Comparison of ENCODE assay signal across 16 cellular contexts in the genomic region with DNA sequence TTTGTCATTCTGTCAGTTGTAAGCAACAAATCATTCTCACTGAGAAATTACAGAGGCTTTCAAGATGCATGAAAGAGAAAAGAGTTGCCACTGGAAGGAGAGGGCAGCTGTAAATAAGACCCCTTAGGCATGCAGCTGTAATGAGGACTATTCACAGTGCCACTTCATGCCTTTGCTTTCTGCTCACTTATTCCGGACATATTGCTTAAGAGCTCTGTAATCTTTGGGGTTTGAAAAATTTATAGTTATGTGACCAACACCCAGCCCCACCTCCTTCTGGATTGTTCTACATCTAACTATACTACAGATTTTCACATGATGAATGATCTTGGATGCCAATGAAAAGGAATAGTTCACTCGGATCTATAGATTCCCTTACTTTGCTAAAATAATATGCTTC.
"Had no signal": no experiment of that assay in that cellular context is flagged by ENCODE, and none has a peak within 500 bp of the region (broad histone marks: within the 10 kb centered on the region; RNA-seq: fewer than 3 reads in every experiment).

No MANE protein-coding gene starts in this region.

- DNase-seq: activated CD4-positive, alpha-beta T cell treated with anti-CD3 and anti-CD28 coated beads, Interleukin-2, amount 50 U/mL, for 48 hours; activated CD8-positive, alpha-beta memory T cell treated with anti-CD3 and anti-CD28 coated beads, Interleukin-2, amount 10 ng/mL, durations not matched to agents 7 days and 5 days; activated effector memory CD4-positive, alpha-beta T cell treated with anti-CD3 and anti-CD28 coated beads, Interleukin-2, amount 50 U/mL, for 16 hours; activated naive CD8-positive, alpha-beta T cell treated with anti-CD3 and anti-CD28 coated beads for 36 hours; activated T-cell treated with anti-CD3 and anti-CD28 coated beads, Interleukin-2, amount 50 U/mL, for 24 hours; aorta; gastrocnemius medialis; left ventricle myocardium inferior; small intestine; thyroid gland had no signal

- H2AFZ ChIP-seq: parathyroid adenoma had no signal

- H3K27ac ChIP-seq: gastrocnemius medialis, left ventricle myocardium inferior, parathyroid adenoma, thyroid gland, vagina had no signal

- H3K79me2 ChIP-seq: parathyroid adenoma had no signal

- H3K4me3 Mint-ChIP-seq: activated CD8-positive, alpha-beta memory T cell treated with anti-CD3 and anti-CD28 coated beads, Interleukin-2, amount 10 ng/mL, durations not matched to agents 7 days and 5 days; activated naive CD8-positive, alpha-beta T cell treated with anti-CD3 and anti-CD28 coated beads for 36 hours; activated T-cell treated with anti-CD3 and anti-CD28 coated beads, Interleukin-2, amount 50 U/mL, for 24 hours; memory B cell; neural crest cell; T-helper 2 cell treated with Interferon-gamma antibody and Interleukin-4, amounts not matched to agents 5 μg/mL and 100 μg/mL, for 36 hours had no signal

- ATAC-seq: activated CD4-positive, CD25-positive, alpha-beta regulatory T cell treated with anti-CD3 and anti-CD28 coated beads, Interleukin-2, amount 50 U/mL, for 24 hours; activated CD8-positive, alpha-beta memory T cell treated with anti-CD3 and anti-CD28 coated beads, Interleukin-2, amount 10 ng/mL, durations not matched to agents 7 days and 5 days; gastrocnemius medialis had no signal

- H3K4me3 ChIP-seq: gastrocnemius medialis, left ventricle myocardium inferior, thyroid gland, vagina had no signal

- H3K4me1 ChIP-seq: left ventricle myocardium inferior, parathyroid adenoma, thyroid gland had no signal

- H3K27me3 Mint-ChIP-seq: activated T-cell treated with anti-CD3 and anti-CD28 coated beads, Interleukin-2, amount 50 U/mL, for 24 hours had no signal

- H3K36me3 ChIP-seq: gastrocnemius medialis, left ventricle myocardium inferior, thyroid gland, vagina had no signal

- H3K36me3 Mint-ChIP-seq: activated CD8-positive, alpha-beta memory T cell treated with anti-CD3 and anti-CD28 coated beads, Interleukin-2, amount 10 ng/mL, durations not matched to agents 7 days and 5 days; activated naive CD8-positive, alpha-beta T cell treated with anti-CD3 and anti-CD28 coated beads for 36 hours; memory B cell had no signal

- H3K27me3 ChIP-seq: gastrocnemius medialis, thyroid gland, vagina had no signal

- H3K9me3 Mint-ChIP-seq: activated naive CD8-positive, alpha-beta T cell treated with anti-CD3 and anti-CD28 coated beads for 36 hours; activated T-cell treated with anti-CD3 and anti-CD28 coated beads, Interleukin-2, amount 50 U/mL, for 24 hours; memory B cell; T-helper 2 cell treated with Interferon-gamma antibody and Interleukin-4, amounts not matched to agents 5 μg/mL and 100 μg/mL, for 36 hours had no signal

- H3K27ac Mint-ChIP-seq: activated CD8-positive, alpha-beta memory T cell treated with anti-CD3 and anti-CD28 coated beads, Interleukin-2, amount 10 ng/mL, durations not matched to agents 7 days and 5 days; activated naive CD8-positive, alpha-beta T cell treated with anti-CD3 and anti-CD28 coated beads for 36 hours; activated T-cell treated with anti-CD3 and anti-CD28 coated beads, Interleukin-2, amount 50 U/mL, for 24 hours; memory B cell; T-helper 2 cell treated with Interferon-gamma antibody and Interleukin-4, amounts not matched to agents 5 μg/mL and 100 μg/mL, for 36 hours had no signal
